In genomic region chr5:54540286-54540685, GRCh38 we compare ENCODE assay signal across 28 cellular contexts.
"Had no signal": no experiment of that assay in that cellular context is flagged by ENCODE, and none has a peak within 500 bp of the region (broad histone marks: within the 10 kb centered on the region; RNA-seq: fewer than 3 reads in every experiment).

No MANE protein-coding gene starts in this region.

- H3K27me3 Mint-ChIP-seq: naive thymus-derived CD8-positive, alpha-beta T cell; stimulated activated memory B cell treated with anti-CD40 and anti-IgM and Interleukin-4, amounts not matched to agents 10 μg/mL and 1 μg/mL and 100 μg/mL, for 72 hours; stimulated activated naive CD8-positive, alpha-beta T cell treated with anti-CD3 and anti-CD28 coated beads, Interleukin-15, amount 100 ng/mL, for 72 hours had no signal

- ATAC-seq: left colon; left lung; lower lobe of right lung; naive thymus-derived CD8-positive, alpha-beta T cell; pancreas; right cardiac atrium; stimulated activated memory B cell treated with anti-CD40 and anti-IgM and Interleukin-4, amounts not matched to agents 10 μg/mL and 1 μg/mL and 100 μg/mL, for 72 hours; stimulated activated naive CD8-positive, alpha-beta T cell treated with anti-CD3 and anti-CD28 coated beads, Interleukin-15, amount 100 ng/mL, for 72 hours had no signal

- H3K27ac ChIP-seq: left lung, lower lobe of right lung, pancreas, prostate gland, tibial nerve, upper lobe of left lung, vagina had no signal

- DNase-seq: hypothalamus; immature natural killer cell; kidney; left colon; left lung; lower lobe of right lung; mammary epithelial cell; mesenchymal stem cell; naive thymus-derived CD8-positive, alpha-beta T cell; nucleus accumbens; pancreas; posterior cingulate gyrus; retina; right cardiac atrium; stimulated activated CD4-positive, alpha-beta T cell treated with anti-CD3 and anti-CD28 coated beads, Interleukin-1b, Interleukin-23, amount 100 ng/mL, for 48 hours; stimulated activated CD4-positive, alpha-beta T cell treated with anti-CD3 and anti-CD28 coated beads, Interleukin-2, amount 100 ng/mL, for 48 hours; stimulated activated CD4-positive, alpha-beta T cell treated with anti-CD3 and anti-CD28 coated beads, Interleukin-4, amount 100 ng/mL, for 4 hours; stimulated activated CD8-positive, alpha-beta memory T cell treated with anti-CD3 and anti-CD28 coated beads, Interleukin-4, amount 100 ng/mL, for 48 hours; stimulated activated naive CD4-positive, alpha-beta T cell treated with Interleukin-2 at 50 U/mL for 16 hours; stimulated activated naive CD8-positive, alpha-beta T cell treated with anti-CD3 and anti-CD28 coated beads, Interleukin-15, amount 100 ng/mL, for 72 hours; substantia nigra; upper lobe of left lung had no signal

- H3K9me3 ChIP-seq: left lung, lower lobe of right lung, pancreas, prostate gland, tibial nerve, upper lobe of left lung, vagina had no signal

- H3K27ac Mint-ChIP-seq: stimulated activated memory B cell treated with anti-CD40 and anti-IgM and Interleukin-4, amounts not matched to agents 10 μg/mL and 1 μg/mL and 100 μg/mL, for 72 hours had no signal

- H3K4me2 ChIP-seq: smooth muscle cell had no signal

- H3K4me3 Mint-ChIP-seq: naive thymus-derived CD8-positive, alpha-beta T cell; stimulated activated memory B cell treated with anti-CD40 and anti-IgM and Interleukin-4, amounts not matched to agents 10 μg/mL and 1 μg/mL and 100 μg/mL, for 72 hours; stimulated activated naive CD8-positive, alpha-beta T cell treated with anti-CD3 and anti-CD28 coated beads, Interleukin-15, amount 100 ng/mL, for 72 hours had no signal

- FAIRE-seq: islet of Langerhans, kidney, pancreas had no signal

- H3K36me3 ChIP-seq: left lung, lower lobe of right lung, pancreas, prostate gland, tibial nerve had no signal

- H3K4me3 ChIP-seq: left lung, lower lobe of right lung, pancreas, prostate gland, smooth muscle cell, tibial nerve, upper lobe of left lung, vagina had no signal

- H3K9me3 Mint-ChIP-seq: immature natural killer cell; stimulated activated memory B cell treated with anti-CD40 and anti-IgM and Interleukin-4, amounts not matched to agents 10 μg/mL and 1 μg/mL and 100 μg/mL, for 72 hours; stimulated activated naive CD8-positive, alpha-beta T cell treated with anti-CD3 and anti-CD28 coated beads, Interleukin-15, amount 100 ng/mL, for 72 hours had no signal

- H3K27me3 ChIP-seq: left lung, pancreas, tibial nerve, upper lobe of left lung, vagina had no signal
